7 cellular contexts compared by ENCODE assay signal in genomic region chr18:58525517-58525916, GRCh38.
DNase-seq lines count a peak whose midpoint lies in the region; ATAC-seq and TF ChIP-seq lines count a peak whose summit lies in the region.

No MANE protein-coding gene starts in this region.

- H3K27me3 ChIP-seq in lower lobe of right lung (ENCODE audit: low read depth) = no peaks in the 10 kb centered on the region

- no peaks in the 10 kb centered on the region for H3K36me3 ChIP-seq in lower lobe of right lung

- no peak for TF ChIP-seq CTCF in lower lobe of right lung (IDR thresholded peaks at IDR 0.05)

- no peak overlapping the region for H3K27ac ChIP-seq in lower lobe of right lung

- peak; percentile 64 to 81 for DNase-seq in activated T-cell treated with anti-CD3 and anti-CD28 coated beads, Interleukin-2, amount 50 U/mL, for 72 hours
- DNase-seq in stimulated activated CD4-positive, alpha-beta T cell treated with anti-CD3 and anti-CD28 coated beads, Interleukin-2, amount 100 ng/mL, for 4 hours (ENCODE audit: low read depth) = peak; percentile 8
- DNase-seq in NCI-H82 (lab: John Stamatoyannopoulos, UW) = no peak
- no peak for DNase-seq in lower lobe of right lung
- DNase-seq in NCI-H1436 (lab: John Stamatoyannopoulos, UW) = no peak

- peaks cover 35% of the 10 kb centered on the region for H3K27me3 Mint-ChIP-seq in activated T-cell treated with anti-CD3 and anti-CD28 coated beads, Interleukin-2, amount 50 U/mL, for 72 hours (ENCODE audit: low read depth)

- no peaks in the 10 kb centered on the region for H3K9me3 ChIP-seq in lower lobe of right lung

- H3K27ac Mint-ChIP-seq in activated T-cell treated with anti-CD3 and anti-CD28 coated beads, Interleukin-2, amount 50 U/mL, for 72 hours = no peak overlapping the region

- H3K4me1 Mint-ChIP-seq in activated T-cell treated with anti-CD3 and anti-CD28 coated beads, Interleukin-2, amount 50 U/mL, for 72 hours (ENCODE audit: low read depth) = peaks cover 47% of the 10 kb centered on the region

- H3K4me1 ChIP-seq in lower lobe of right lung = no peaks in the 10 kb centered on the region

- H3K9me3 Mint-ChIP-seq in activated T-cell treated with anti-CD3 and anti-CD28 coated beads, Interleukin-2, amount 50 U/mL, for 72 hours = no peaks in the 10 kb centered on the region

- no peaks in the 10 kb centered on the region for H3K36me3 Mint-ChIP-seq in activated T-cell treated with anti-CD3 and anti-CD28 coated beads, Interleukin-2, amount 50 U/mL, for 72 hours (ENCODE audit: insufficient read depth in 2 of 2)

- intact Hi-C loops in lower lobe of right lung (cut with DNase I) = loop anchor here (5.0 kb wide), 1 partner anchor 242 kb away; no protein-coding TSS in a partner anchor

- H3K4me3 Mint-ChIP-seq in activated T-cell treated with anti-CD3 and anti-CD28 coated beads, Interleukin-2, amount 50 U/mL, for 72 hours = peak overlapping the region in 1 of 2 donors; percentile 40

- peak; percentile 60 for ATAC-seq in GM18519 (IDR thresholded peaks at IDR 0.05; ENCODE audit: low FRiP score, unreplicated experiment)
- ATAC-seq in HG02588 (IDR thresholded peaks at IDR 0.05; ENCODE audit: unreplicated experiment) = peak; percentile 64
- ATAC-seq in activated T-cell treated with anti-CD3 and anti-CD28 coated beads, Interleukin-2, amount 50 U/mL, for 72 hours (replicated peaks in 1 of 2) = peak; percentile 94
- no peak for ATAC-seq in lower lobe of right lung

- H3K4me3 ChIP-seq in lower lobe of right lung = no peak overlapping the region

Comparison
In these comparisons a context has a peak if more than half of its experiments do, and no peak if none do; other contexts are left out.
1. ATAC-seq: peak in GM18519 (single experiment), HG02588 (single experiment) and activated T-cell treated with anti-CD3 and anti-CD28 coated beads, Interleukin-2, amount 50 U/mL, for 72 hours (2 of 2); none in lower lobe of right lung (0 of 2).
2. DNase-seq: peak in activated T-cell treated with anti-CD3 and anti-CD28 coated beads, Interleukin-2, amount 50 U/mL, for 72 hours (2 of 2) and stimulated activated CD4-positive, alpha-beta T cell treated with anti-CD3 and anti-CD28 coated beads, Interleukin-2, amount 100 ng/mL, for 4 hours (single experiment); none in NCI-H82 (single experiment), lower lobe of right lung (single experiment) and NCI-H1436 (single experiment).